ENCODE assay signal across 29 cellular contexts in the genomic region with DNA sequence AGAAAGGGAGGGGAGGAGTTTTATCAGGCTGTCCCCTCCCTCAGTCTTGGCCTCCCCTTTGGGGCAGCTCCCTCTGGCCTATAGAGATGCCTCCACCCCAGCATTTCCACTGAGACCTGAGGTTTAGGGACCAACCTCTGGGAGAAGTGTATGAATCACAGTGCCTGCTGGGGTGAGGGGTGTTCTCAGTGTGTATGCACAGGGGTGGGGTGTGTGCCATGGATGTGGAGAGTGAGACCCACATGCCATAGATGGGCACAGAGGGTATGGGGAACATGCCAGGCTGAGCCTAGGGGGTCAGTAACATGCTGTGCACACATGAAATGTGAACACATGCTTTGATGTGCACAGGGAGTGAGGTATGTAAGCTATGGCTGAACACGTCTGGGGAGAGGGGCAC. TPM values are rescaled to one million over a fixed set of nuclear protein-coding genes. Genes with fewer than 3 reads are reported as not detected.
"Had no signal": no experiment of that assay in that cellular context is flagged by ENCODE, and none has a peak within 500 bp of the region (broad histone marks: within the 10 kb centered on the region; RNA-seq: fewer than 3 reads in every experiment).

No MANE protein-coding gene starts in this region.

- ATAC-seq: activated CD8-positive, alpha-beta memory T cell treated with anti-CD3 and anti-CD28 coated beads, Interleukin-2, amount 10 ng/mL, durations not matched to agents 7 days and 5 days; activated CD8-positive, alpha-beta T cell treated with anti-CD3 and anti-CD28 coated beads for 36 hours; activated naive CD4-positive, alpha-beta T cell treated with anti-CD3 and anti-CD28 coated beads, Interleukin-2, amount 50 U/mL, for 72 hours; naive thymus-derived CD4-positive, alpha-beta T cell; stimulated activated naive CD8-positive, alpha-beta T cell treated with anti-CD3 and anti-CD28 coated beads, Interleukin-15, amount 100 ng/mL, for 72 hours had no signal

- H3K4me3 Mint-ChIP-seq: activated CD4-positive, alpha-beta T cell treated with anti-CD3 and anti-CD28 coated beads, Interleukin-2, amount 10 ng/mL, durations not matched to agents 7 days and 5 days; activated CD8-positive, alpha-beta memory T cell treated with anti-CD3 and anti-CD28 coated beads, Interleukin-2, amount 10 ng/mL, durations not matched to agents 7 days and 5 days; activated CD8-positive, alpha-beta T cell treated with anti-CD3 and anti-CD28 coated beads for 36 hours; naive thymus-derived CD4-positive, alpha-beta T cell; neural crest cell; stimulated activated naive CD8-positive, alpha-beta T cell treated with anti-CD3 and anti-CD28 coated beads, Interleukin-15, amount 100 ng/mL, for 72 hours; T-helper 2 cell treated with Interferon-gamma antibody and Interleukin-4, amounts not matched to agents 5 μg/mL and 100 μg/mL, for 36 hours had no signal

- H3K27ac Mint-ChIP-seq: activated CD4-positive, alpha-beta T cell treated with anti-CD3 and anti-CD28 coated beads, Interleukin-2, amount 10 ng/mL, durations not matched to agents 7 days and 5 days; activated CD8-positive, alpha-beta memory T cell treated with anti-CD3 and anti-CD28 coated beads, Interleukin-2, amount 10 ng/mL, durations not matched to agents 7 days and 5 days; activated CD8-positive, alpha-beta T cell treated with anti-CD3 and anti-CD28 coated beads for 36 hours; naive thymus-derived CD4-positive, alpha-beta T cell; progenitor cell of endocrine pancreas; T-helper 2 cell treated with Interferon-gamma antibody and Interleukin-4, amounts not matched to agents 5 μg/mL and 100 μg/mL, for 36 hours had no signal

- H3K4me1 ChIP-seq: uterus had no signal

- H3K36me3 ChIP-seq: brain microvascular endothelial cell, suprapubic skin, transverse colon, uterus had no signal

- H3K27me3 ChIP-seq: heart left ventricle, uterus had no signal

- H3K27ac ChIP-seq: brain microvascular endothelial cell, dorsolateral prefrontal cortex, suprapubic skin, transverse colon, uterus, WERI-Rb-1 had no signal

- FAIRE-seq: colon, islet of Langerhans had no signal

- H3K4me1 Mint-ChIP-seq: activated CD4-positive, alpha-beta T cell treated with anti-CD3 and anti-CD28 coated beads, Interleukin-2, amount 10 ng/mL, durations not matched to agents 7 days and 5 days; activated CD8-positive, alpha-beta memory T cell treated with anti-CD3 and anti-CD28 coated beads, Interleukin-2, amount 10 ng/mL, durations not matched to agents 7 days and 5 days; stimulated activated naive CD8-positive, alpha-beta T cell treated with anti-CD3 and anti-CD28 coated beads, Interleukin-15, amount 100 ng/mL, for 72 hours had no signal

- H3K4me3 ChIP-seq: dorsolateral prefrontal cortex, heart left ventricle, lung, suprapubic skin, transverse colon, uterus had no signal

- DNase-seq: activated CD4-positive, alpha-beta T cell treated with anti-CD3 and anti-CD28 coated beads, Interleukin-2, amount 10 ng/mL, durations not matched to agents 7 days and 5 days; activated CD4-positive, CD25-positive, alpha-beta regulatory T cell treated with anti-CD3 and anti-CD28 coated beads, Interleukin-2, amount 50 U/mL, for 72 hours; activated CD8-positive, alpha-beta memory T cell treated with anti-CD3 and anti-CD28 coated beads, Interleukin-2, amount 10 ng/mL, durations not matched to agents 7 days and 5 days; activated CD8-positive, alpha-beta T cell treated with anti-CD3 and anti-CD28 coated beads for 36 hours; brain microvascular endothelial cell; central memory CD4-positive, alpha-beta T cell; naive thymus-derived CD4-positive, alpha-beta T cell; retina; stimulated activated CD4-positive, alpha-beta T cell treated with anti-CD3 and anti-CD28 coated beads, Interleukin-1b, Interleukin-23, amount 100 ng/mL, for 48 hours; stimulated activated naive CD8-positive, alpha-beta T cell treated with anti-CD3 and anti-CD28 coated beads, Interleukin-15, amount 100 ng/mL, for 72 hours; transverse colon; uterus; WERI-Rb-1 had no signal

- H3K27me3 Mint-ChIP-seq: activated CD4-positive, alpha-beta T cell treated with anti-CD3 and anti-CD28 coated beads, Interleukin-2, amount 10 ng/mL, durations not matched to agents 7 days and 5 days; activated CD8-positive, alpha-beta memory T cell treated with anti-CD3 and anti-CD28 coated beads, Interleukin-2, amount 10 ng/mL, durations not matched to agents 7 days and 5 days; activated CD8-positive, alpha-beta T cell treated with anti-CD3 and anti-CD28 coated beads for 36 hours; naive thymus-derived CD4-positive, alpha-beta T cell; stimulated activated naive CD8-positive, alpha-beta T cell treated with anti-CD3 and anti-CD28 coated beads, Interleukin-15, amount 100 ng/mL, for 72 hours had no signal

- H3K9me3 ChIP-seq: suprapubic skin, transverse colon, uterus had no signal

- H3K9me3 Mint-ChIP-seq: activated naive CD4-positive, alpha-beta T cell treated with anti-CD3 and anti-CD28 coated beads, Interleukin-2, amount 50 U/mL, for 72 hours; stimulated activated naive CD8-positive, alpha-beta T cell treated with anti-CD3 and anti-CD28 coated beads, Interleukin-15, amount 100 ng/mL, for 72 hours had no signal

RNA-seq across cellular contexts. Expression of a gene that starts 12.4 kb away (rescaled TPM):
- total RNA-seq: activated CD8-positive, alpha-beta memory T cell treated with anti-CD3 and anti-CD28 coated beads, Interleukin-2, amount 10 ng/mL, durations not matched to agents 7 days and 5 days; activated CD8-positive, alpha-beta T cell treated with anti-CD3 and anti-CD28 coated beads for 36 hours; activated naive CD4-positive, alpha-beta T cell treated with anti-CD3 and anti-CD28 coated beads, Interleukin-2, amount 50 U/mL, for 72 hours; aorta; epithelial cell of proximal tubule; fibroblast of villous mesenchyme; lung; neural crest cell; progenitor cell of endocrine pancreas; skeletal muscle tissue; suprapubic skin; transverse colon had no signal
- polyA plus RNA-seq: adipose tissue; aorta; heart left ventricle; lung; naive thymus-derived CD4-positive, alpha-beta T cell had no signal

RNA-seq across cellular contexts. Expression of a gene that starts 55.5 kb away (rescaled TPM):
- total RNA-seq: activated CD4-positive, alpha-beta T cell treated with anti-CD3 and anti-CD28 coated beads, Interleukin-2, amount 10 ng/mL, durations not matched to agents 7 days and 5 days; activated CD8-positive, alpha-beta memory T cell treated with anti-CD3 and anti-CD28 coated beads, Interleukin-2, amount 10 ng/mL, durations not matched to agents 7 days and 5 days; activated CD8-positive, alpha-beta T cell treated with anti-CD3 and anti-CD28 coated beads for 36 hours; activated naive CD4-positive, alpha-beta T cell treated with anti-CD3 and anti-CD28 coated beads, Interleukin-2, amount 50 U/mL, for 72 hours; aorta; dorsolateral prefrontal cortex; epithelial cell of proximal tubule; fibroblast of villous mesenchyme; heart left ventricle; lung; naive thymus-derived CD4-positive, alpha-beta T cell; neural crest cell; osteocyte; skeletal muscle tissue; suprapubic skin had no signal
- polyA plus RNA-seq: naive thymus-derived CD4-positive, alpha-beta T cell had no signal
